Comparison of ENCODE assay signal across 14 cellular contexts in genomic region chr11:67311556-67312082, GRCh38. TPM values are rescaled to one million over a fixed set of nuclear protein-coding genes. Genes with fewer than 3 reads are reported as not detected.
DNase-seq lines count a peak whose midpoint lies in the region; ATAC-seq and TF ChIP-seq lines count a peak whose summit lies in the region.
"Had no signal": no experiment of that assay in that cellular context is flagged by ENCODE, and none has a peak within 500 bp of the region (broad histone marks: within the 10 kb centered on the region; RNA-seq: fewer than 3 reads in every experiment).

No MANE protein-coding gene starts in this region.

- H3K9ac ChIP-seq in PC-3 (ENCODE audit: low read length) (peak overlapping the region; percentile 67), neural progenitor cell (no peak overlapping the region)

- H3K9me2 ChIP-seq in PC-3 (replicated peaks; ENCODE audit: low read length): no peaks in the 10 kb centered on the region

- peak; percentile 32 for ATAC-seq in CD4-positive, alpha-beta T cell (ENCODE audit: poor library complexity)
- no peak; the same call in none of the 2 replicates for ATAC-seq in PC-3
- ATAC-seq in central memory CD8-positive, alpha-beta T cell (replicated peaks; ENCODE audit: extremely low read depth, poor library complexity, severe bottlenecking): peak; percentile 86

- H3F3A ChIP-seq in PC-3 (ENCODE audit: low read length, unreplicated experiment) (peaks cover 5% of the 10 kb centered on the region), neural progenitor cell (ENCODE audit: low read depth) (no peaks in the 10 kb centered on the region)

- H3K4me3 Mint-ChIP-seq in CD4-positive, alpha-beta T cell: no peak overlapping the region
- peak overlapping the region; percentile 13 for H3K4me3 Mint-ChIP-seq in central memory CD8-positive, alpha-beta T cell
- no peak overlapping the region for H3K4me3 Mint-ChIP-seq in neural progenitor cell
- H3K4me3 Mint-ChIP-seq: activated B cell treated with CpG ODN at 0.5 μM for 24 hours, HFFc6 had no signal

- H2AFZ ChIP-seq in PC-3 (ENCODE audit: low read length): no peak overlapping the region
- no peak overlapping the region for H2AFZ ChIP-seq in neural progenitor cell (replicated peaks)

- H3K4me1 ChIP-seq in PC-3 (ENCODE audit: insufficient read depth, low read length): peaks cover 23% of the 10 kb centered on the region
- no peaks in the 10 kb centered on the region for H3K4me1 ChIP-seq in neural progenitor cell
- H3K4me1 ChIP-seq in right atrium auricular region: peaks cover 0 to 4% of the 10 kb centered on the region in 2 donors

- peak overlapping the region; percentile 80 for H3K27ac Mint-ChIP-seq in CD4-positive, alpha-beta T cell
- H3K27ac Mint-ChIP-seq in central memory CD8-positive, alpha-beta T cell (ENCODE audit: low read depth): peak overlapping the region; percentile 75
- no peak overlapping the region for H3K27ac Mint-ChIP-seq in neural progenitor cell
- H3K27ac Mint-ChIP-seq: HFFc6 had no signal

- peak overlapping the region; percentile 9 for H3K27ac ChIP-seq in CD4-positive, alpha-beta T cell (ENCODE audit: low read depth, low read length)
- H3K27ac ChIP-seq in PC-3 (ENCODE audit: low read length): peak overlapping the region; percentile 95
- H3K27ac ChIP-seq in neural progenitor cell: no peak overlapping the region
- no peak overlapping the region for H3K27ac ChIP-seq in right atrium auricular region

- H4K20me1 ChIP-seq in PC-3 (ENCODE audit: low read length) (no peaks in the 10 kb centered on the region), neural progenitor cell (ENCODE audit: low read depth) (no peaks in the 10 kb centered on the region)

- H3K4me1 Mint-ChIP-seq in CD4-positive, alpha-beta T cell (ENCODE audit: low read depth): peaks cover 38% of the 10 kb centered on the region
- H3K4me1 Mint-ChIP-seq in central memory CD8-positive, alpha-beta T cell: peaks cover 31% of the 10 kb centered on the region
- H3K4me1 Mint-ChIP-seq in neural progenitor cell: peaks cover 7% of the 10 kb centered on the region

- no peaks in the 10 kb centered on the region for H3K27me3 Mint-ChIP-seq in CD4-positive, alpha-beta T cell
- H3K27me3 Mint-ChIP-seq in central memory CD8-positive, alpha-beta T cell: no peaks in the 10 kb centered on the region
- peaks cover 10% of the 10 kb centered on the region for H3K27me3 Mint-ChIP-seq in neural progenitor cell (ENCODE audit: insufficient read depth, low read depth)
- H3K27me3 Mint-ChIP-seq: activated B cell treated with CpG ODN at 0.5 μM for 24 hours, IgD-negative memory B cell had no signal

- H3K79me2 ChIP-seq in PC-3 (ENCODE audit: low read length) (no peaks in the 10 kb centered on the region), neural progenitor cell (ENCODE audit: low read depth) (no peaks in the 10 kb centered on the region)

- H3K36me3 Mint-ChIP-seq in CD4-positive, alpha-beta T cell (ENCODE audit: low read depth): no peaks in the 10 kb centered on the region
- H3K36me3 Mint-ChIP-seq in central memory CD8-positive, alpha-beta T cell (ENCODE audit: insufficient read depth): peaks cover 2% of the 10 kb centered on the region
- H3K36me3 Mint-ChIP-seq in neural progenitor cell: no peaks in the 10 kb centered on the region
- H3K36me3 Mint-ChIP-seq: IgD-negative memory B cell had no signal

- H3K4me2 ChIP-seq in PC-3 (ENCODE audit: low read length): 0 out of 2 replicates have a peak overlapping the region, but pooled peaks have one; percentile 47
- H3K4me2 ChIP-seq in neural progenitor cell: no peak overlapping the region

- intact Hi-C loops in CD4-positive, alpha-beta T cell (cut with DNase I, micrococcal nuclease): no loop called here
- intact Hi-C loops in PC-3 (cut with micrococcal nuclease): loop anchor here (1.0 kb wide), 1 partner anchor 8 kb away; the partner anchor contains the start of gene SSH3

- no peaks in the 10 kb centered on the region for H3K9me3 ChIP-seq in CD4-positive, alpha-beta T cell (ENCODE audit: control insufficient read depth, low read length)
- H3K9me3 ChIP-seq in PC-3 (ENCODE audit: low read length) (no peaks in the 10 kb centered on the region), neural progenitor cell (ENCODE audit: low read depth) (no peaks in the 10 kb centered on the region), right atrium auricular region (no peaks in the 10 kb centered on the region)

- no peaks in the 10 kb centered on the region for H3K9me3 Mint-ChIP-seq in CD4-positive, alpha-beta T cell
- no peaks in the 10 kb centered on the region for H3K9me3 Mint-ChIP-seq in central memory CD8-positive, alpha-beta T cell
- no peaks in the 10 kb centered on the region for H3K9me3 Mint-ChIP-seq in neural progenitor cell
- H3K9me3 Mint-ChIP-seq: activated B cell treated with CpG ODN at 0.5 μM for 24 hours, HFFc6, IgD-negative memory B cell had no signal

- TF ChIP-seq CTCF in CD4-positive, alpha-beta T cell (IDR thresholded peaks at IDR 0.05): no peak
- TF ChIP-seq CTCF in PC-3 (conservative IDR thresholded peaks at IDR 0.05; ENCODE audit: low read depth, low read length) (peak; percentile 33; the same call in 1 of the 2 replicates), neural progenitor cell (IDR thresholded peaks at IDR 0.05) (peak; percentile 4), right atrium auricular region (IDR thresholded peaks at IDR 0.05) (no peak)

- H3K36me3 ChIP-seq in PC-3 (ENCODE audit: low read depth, low read length) (peaks cover 7% of the 10 kb centered on the region; the same call in 1 of the 2 replicates), neural progenitor cell (no peaks in the 10 kb centered on the region), right atrium auricular region (peaks cover 9% of the 10 kb centered on the region)

- POLR2A ChIA-PET in CD4-positive, alpha-beta T cell (lab: Charles Lee): interaction anchor here (0.9 kb wide), 1 partner anchor 9 kb away, joined by 3 read pairs; the partner anchor contains the start of gene SSH3
- POLR2A ChIA-PET in PC-3 (lab: Charles Lee; ENCODE audit: unreplicated experiment): no interaction called here

- no TSS peak for BruUV-seq in PC-3 (replicated peaks; lab: Mats Ljungman, UMichigan)

- CTCF ChIA-PET in CD4-positive, alpha-beta T cell (lab: Charles Lee): no interaction called here
- CTCF ChIA-PET in PC-3 (lab: Charles Lee): no interaction called here

- H3K4me3 ChIP-seq in PC-3 (ENCODE audit: low read length): no peak overlapping the region
- H3K4me3 ChIP-seq in neural progenitor cell: no peak overlapping the region
- no peak overlapping the region for H3K4me3 ChIP-seq in right atrium auricular region

- no peak for DNase-seq in CD4-positive, alpha-beta T cell
- DNase-seq in PC-3 (no peak), neural progenitor cell (ENCODE audit: low spot score) (no peak), right atrium auricular region (ENCODE audit: low spot score) (no peak), HPDE6-E6E7 (ENCODE audit: extremely low spot score) (no peak), DMS153 treated with DMSO at 0.1 percent for 48 hours (lab: John Stamatoyannopoulos, UW; ENCODE audit: unreplicated experiment) (no peak)
- no peak for DNase-seq in central memory CD8-positive, alpha-beta T cell (ENCODE audit: low spot score in 2 of 2)
- no peak for DNase-seq in stimulated activated CD4-positive, alpha-beta T cell treated with anti-CD3 and anti-CD28 coated beads, Interleukin-2, amount 100 ng/mL, for 24 hours
- DNase-seq: activated B cell treated with CpG ODN at 0.5 μM for 24 hours, HFFc6, NCI-H1417 treated with DMSO at 0.1 percent for 48 hours, NCI-H524, SHP77 had no signal

- no peaks in the 10 kb centered on the region for H3K27me3 ChIP-seq in CD4-positive, alpha-beta T cell (ENCODE audit: control insufficient read depth, insufficient read depth, low read length)
- H3K27me3 ChIP-seq in PC-3 (ENCODE audit: low read length) (no peaks in the 10 kb centered on the region), neural progenitor cell (no peaks in the 10 kb centered on the region), right atrium auricular region (no peaks in the 10 kb centered on the region)

RNA-seq across cellular contexts. Expression of gene SSH3, which starts 8.3 kb away (rescaled TPM):
- total RNA-seq in CD4-positive, alpha-beta T cell: 1 to 10 TPM; 8.5 to 8.8 TPM
- total RNA-seq in PC-3 (2014; rRNA removed) (35.1 and 52.4 TPM in 2 replicates), neural progenitor cell (ENCODE audit: low replicate concordance) (1.4 and 7.1 TPM in 2 replicates), right atrium auricular region (10 to 100 TPM; 14.7 to 23.6 TPM)

RNA-seq across cellular contexts. Expression of gene ANKRD13D, which starts 22.5 kb away (rescaled TPM):
- 100 to 1,000 TPM; 160 to 161 TPM for total RNA-seq in CD4-positive, alpha-beta T cell
- 58.9 and 63.9 TPM in 2 replicates for total RNA-seq in PC-3 (2014; rRNA removed)
- 21.0 and 29.2 TPM in 2 replicates for total RNA-seq in neural progenitor cell (ENCODE audit: low replicate concordance)
- 10 to 100 TPM; 14.1 to 14.9 TPM for total RNA-seq in right atrium auricular region

RNA-seq across cellular contexts. Expression of gene POLD4, which starts 41.7 kb away (rescaled TPM):
- 10 to 100 TPM; 31.7 to 39.5 TPM for total RNA-seq in CD4-positive, alpha-beta T cell
- 78.5 and 81.5 TPM in 2 replicates for total RNA-seq in PC-3 (2014; rRNA removed)
- 1.1 and 17.8 TPM in 2 replicates for total RNA-seq in neural progenitor cell (ENCODE audit: low replicate concordance)
- total RNA-seq in right atrium auricular region: 100 to 1,000 TPM; 115 to 136 TPM

RNA-seq across cellular contexts. Expression of gene GRK2, which starts 45.3 kb away (rescaled TPM):
- total RNA-seq in CD4-positive, alpha-beta T cell: 100 to 1,000 TPM; 309 to 325 TPM
- total RNA-seq in PC-3 (2014; rRNA removed): 103 TPM in 2 replicates
- total RNA-seq in neural progenitor cell (ENCODE audit: low replicate concordance): 30.0 and 54.4 TPM in 2 replicates
- total RNA-seq in right atrium auricular region: 10 to 100 TPM; 52.7 to 55.9 TPM

Comparison
In these comparisons a context has a peak if more than half of its experiments do, and no peak if none do; other contexts are left out.
1. H3K27ac ChIP-seq: peak in CD4-positive, alpha-beta T cell (single experiment) and PC-3 (single experiment); none in neural progenitor cell (single experiment) and right atrium auricular region (0 of 2).
2. CTCF ChIP-seq: peak in PC-3 (single experiment) and neural progenitor cell (single experiment); none in CD4-positive, alpha-beta T cell (single experiment) and right atrium auricular region (0 of 2).